ENCODE assay signal across 10 cellular contexts in the genomic region with DNA sequence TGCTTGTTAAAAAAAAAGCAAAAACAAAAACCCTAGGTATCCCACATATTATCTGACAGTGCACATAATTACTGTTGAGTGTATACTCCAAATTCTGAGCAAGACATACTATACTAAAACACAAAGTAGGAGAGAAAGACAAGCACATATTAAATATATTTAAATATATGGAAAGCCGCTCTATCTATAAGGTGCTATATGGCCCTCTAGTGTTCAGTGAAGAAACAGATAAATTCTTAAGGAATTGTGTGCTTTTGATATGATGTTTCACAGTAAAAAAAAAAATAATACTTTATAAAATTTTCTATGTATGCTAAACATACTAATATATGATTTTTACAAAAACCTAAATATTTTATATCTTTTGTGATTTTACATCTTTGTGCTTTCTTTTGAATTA.
DNase-seq lines count a peak whose midpoint lies in the region; ATAC-seq, FAIRE-seq and TF ChIP-seq lines count a peak whose summit lies in the region.
"Had no signal": no experiment of that assay in that cellular context is flagged by ENCODE, and none has a peak within 500 bp of the region (broad histone marks: within the 10 kb centered on the region; RNA-seq: fewer than 3 reads in every experiment).

No MANE protein-coding gene starts in this region.

- peak; percentile 31 for TF ChIP-seq CTCF in CD8-positive, alpha-beta T cell (IDR thresholded peaks at IDR 0.05)
- no peak for TF ChIP-seq CTCF in tibial artery (IDR thresholded peaks at IDR 0.05)

- H3K36me3 ChIP-seq in CD8-positive, alpha-beta T cell (ENCODE audit: insufficient read depth, low read length), result no peaks in the 10 kb centered on the region
- H3K36me3 ChIP-seq in tibial artery, result no peaks in the 10 kb centered on the region

- peaks cover 17% of the 10 kb centered on the region for H3K4me1 ChIP-seq in CD8-positive, alpha-beta T cell (ENCODE audit: insufficient read depth, low read length)
- no peaks in the 10 kb centered on the region for H3K4me1 ChIP-seq in tibial artery

- FAIRE-seq in HTR-8/SVneo (lab: Jason Lieb, UNC) (no peak), TTC549 (lab: Jason Lieb, UNC) (peak; percentile 95)

- no peak overlapping the region for H3K27ac ChIP-seq in CD8-positive, alpha-beta T cell (ENCODE audit: low read depth, low read length)
- no peak overlapping the region for H3K27ac ChIP-seq in tibial artery

- H3K27me3 ChIP-seq in CD8-positive, alpha-beta T cell (ENCODE audit: insufficient read depth, low read length), result no peaks in the 10 kb centered on the region
- H3K27me3 ChIP-seq in tibial artery, result no peaks in the 10 kb centered on the region

- H3K9me3 ChIP-seq in CD8-positive, alpha-beta T cell (ENCODE audit: low read length), result no peaks in the 10 kb centered on the region
- H3K9me3 ChIP-seq in tibial artery, result no peaks in the 10 kb centered on the region

- no peak overlapping the region for H3K4me3 ChIP-seq in CD8-positive, alpha-beta T cell (ENCODE audit: low read depth, low read length)
- H3K4me3 ChIP-seq in tibial artery, result no peak overlapping the region

- H3K4me1 Mint-ChIP-seq in CD8-positive, alpha-beta T cell (ENCODE audit: low read depth), result peaks cover 39% of the 10 kb centered on the region
- peaks cover 37% of the 10 kb centered on the region for H3K4me1 Mint-ChIP-seq in activated naive CD8-positive, alpha-beta T cell treated with anti-CD3 and anti-CD28 coated beads for 36 hours

- CTCF ChIA-PET in CD8-positive, alpha-beta T cell (lab: Charles Lee), result no interaction called here

- H3K4me3 Mint-ChIP-seq in CD8-positive, alpha-beta T cell, result no peak overlapping the region
- no peak overlapping the region for H3K4me3 Mint-ChIP-seq in activated naive CD8-positive, alpha-beta T cell treated with anti-CD3 and anti-CD28 coated beads for 36 hours
- H3K4me3 Mint-ChIP-seq: naive B cell had no signal

- peaks cover 31% of the 10 kb centered on the region for H3K36me3 Mint-ChIP-seq in CD8-positive, alpha-beta T cell
- H3K36me3 Mint-ChIP-seq in activated naive CD8-positive, alpha-beta T cell treated with anti-CD3 and anti-CD28 coated beads for 36 hours, result peaks cover 31% of the 10 kb centered on the region

- no peaks in the 10 kb centered on the region for H3K27me3 Mint-ChIP-seq in CD8-positive, alpha-beta T cell (ENCODE audit: low read depth)
- H3K27me3 Mint-ChIP-seq in activated naive CD8-positive, alpha-beta T cell treated with anti-CD3 and anti-CD28 coated beads for 36 hours, result no peaks in the 10 kb centered on the region
- H3K27me3 Mint-ChIP-seq: naive B cell had no signal

- no peaks in the 10 kb centered on the region for H3K9me3 Mint-ChIP-seq in CD8-positive, alpha-beta T cell
- H3K9me3 Mint-ChIP-seq in activated naive CD8-positive, alpha-beta T cell treated with anti-CD3 and anti-CD28 coated beads for 36 hours, result no peaks in the 10 kb centered on the region
- H3K9me3 Mint-ChIP-seq: naive B cell had no signal

- DNase-seq in CD8-positive, alpha-beta T cell, result no peak
- peak; percentile 5 for DNase-seq in HTR-8/SVneo (ENCODE audit: insufficient read length, low spot score)
- DNase-seq in left kidney (ENCODE audit: low read depth, low spot score), result peak; percentile 20
- DNase-seq in tibial artery, result no peak
- no peak for DNase-seq in activated naive CD8-positive, alpha-beta T cell treated with anti-CD3 and anti-CD28 coated beads for 36 hours
- no peak for DNase-seq in COLO668 (lab: John Stamatoyannopoulos, UW; ENCODE audit: unreplicated experiment)
- no peak for DNase-seq in iPS-NIHi7 (ENCODE audit: extremely low spot score)
- DNase-seq: activated CD4-positive, alpha-beta T cell treated with anti-CD3 and anti-CD28 coated beads for 48 hours; naive B cell had no signal

- H3K27ac Mint-ChIP-seq in CD8-positive, alpha-beta T cell, result no peak overlapping the region
- H3K27ac Mint-ChIP-seq in activated naive CD8-positive, alpha-beta T cell treated with anti-CD3 and anti-CD28 coated beads for 36 hours, result no peak overlapping the region

- ATAC-seq in CD8-positive, alpha-beta T cell, result no peak

- intact Hi-C loops in CD8-positive, alpha-beta T cell (cut with DNase I, micrococcal nuclease), result loop anchor here in 1 of 2 experiments (5.0 kb wide), 1 partner anchor 1281 kb away; no protein-coding TSS in a partner anchor
- intact Hi-C loops in tibial artery (cut with DNase I; ENCODE audit: low total_unique reads), result no loop called here

- POLR2A ChIA-PET in CD8-positive, alpha-beta T cell (lab: Charles Lee), result no interaction called here

Comparison
In these comparisons a context has a peak if more than half of its experiments do, and no peak if none do; other contexts are left out.
1. DNase-seq: peak in HTR-8/SVneo (single experiment) and left kidney (single experiment); none in CD8-positive, alpha-beta T cell (0 of 7), tibial artery (0 of 2), activated naive CD8-positive, alpha-beta T cell treated with anti-CD3 and anti-CD28 coated beads for 36 hours (single experiment), COLO668 (single experiment) and iPS-NIHi7 (single experiment).